In genomic region chr3:94308767-94309166, GRCh38 we compare ENCODE assay signal across 19 cellular contexts.
DNase-seq lines count a peak whose midpoint lies in the region; ATAC-seq and TF ChIP-seq lines count a peak whose summit lies in the region.
"Had no signal": no experiment of that assay in that cellular context is flagged by ENCODE, and none has a peak within 500 bp of the region (broad histone marks: within the 10 kb centered on the region; RNA-seq: fewer than 3 reads in every experiment).

No MANE protein-coding gene starts in this region.

- no peak overlapping the region for H2BK15ac ChIP-seq in H9 (ENCODE audit: low read depth, low read length)

- H3K23me2 ChIP-seq in H9 (ENCODE audit: insufficient read length, low read depth, low read length, poor library complexity, severe bottlenecking): no peaks in the 10 kb centered on the region

- no peak overlapping the region for H3K27ac Mint-ChIP-seq in H9
- H3K27ac Mint-ChIP-seq in glutamatergic neuron (ENCODE audit: unreplicated experiment): no peak overlapping the region
- no peak overlapping the region for H3K27ac Mint-ChIP-seq in type B pancreatic cell
- H3K27ac Mint-ChIP-seq: CD8-positive, alpha-beta T cell; GM23338; HFFc6 had no signal

- no peak overlapping the region for H3K9ac ChIP-seq in H9 (ENCODE audit: extremely low read depth, insufficient read length, low read length)
- H3K9ac ChIP-seq: BLaER1 treated with 17β-estradiol and CSF1 and Interleukin-3, amounts not matched to agents 10 nM and 100 nM had no signal

- H3K4ac ChIP-seq in H9 (ENCODE audit: low read depth, low read length): no peak overlapping the region

- no peak overlapping the region for H2AK5ac ChIP-seq in H9 (ENCODE audit: insufficient read length, low read length)

- no peak overlapping the region for H3K4me3 ChIP-seq in mucosa of descending colon
- H3K4me3 ChIP-seq in Peyer's patch: no peak overlapping the region
- H3K4me3 ChIP-seq: BLaER1 treated with 17β-estradiol and CSF1 and Interleukin-3, amounts not matched to agents 10 nM and 100 nM; GM23338 had no signal

- no peak for TF ChIP-seq POLR2A in Peyer's patch (IDR thresholded peaks at IDR 0.05)

- no peaks in the 10 kb centered on the region for H3K79me2 ChIP-seq in H9 (ENCODE audit: insufficient read depth, low read length)

- H4K5ac ChIP-seq in H9 (ENCODE audit: insufficient read length, low read depth, low read length): no peak overlapping the region

- H3T11ph ChIP-seq in H9 (ENCODE audit: low read length): no peak overlapping the region

- ATAC-seq in mucosa of descending colon: peak; percentile 87
- ATAC-seq: CD8-positive, alpha-beta T cell; GM23338; HCT116 had no signal

- H3K9me3 ChIP-seq in H9 (ENCODE audit: control insufficient read depth, low read depth, low read length) (no peaks in the 10 kb centered on the region), mucosa of descending colon (no peaks in the 10 kb centered on the region), Peyer's patch (no peaks in the 10 kb centered on the region)
- H3K9me3 ChIP-seq: BLaER1 treated with 17β-estradiol and CSF1 and Interleukin-3, amounts not matched to agents 10 nM and 100 nM had no signal

- H3K27me3 ChIP-seq in H9 (ENCODE audit: insufficient read depth, low read length) (no peaks in the 10 kb centered on the region), Peyer's patch (no peaks in the 10 kb centered on the region)
- H3K27me3 ChIP-seq: BLaER1 treated with 17β-estradiol and CSF1 and Interleukin-3, amounts not matched to agents 10 nM and 100 nM had no signal

- no peak for DNase-seq in H9
- DNase-seq in glutamatergic neuron: no peak
- DNase-seq in mucosa of descending colon: peak in 1 of 3 donors; percentile 15
- DNase-seq in type B pancreatic cell (ENCODE audit: extremely low spot score, unreplicated experiment): no peak
- DNase-seq in Peyer's patch: no peak
- no peak for DNase-seq in SIG-M5 treated with dmso at 0.1 percent for 504 hours (lab: John Stamatoyannopoulos, UW; ENCODE audit: unreplicated experiment)
- DNase-seq in DMS53 (lab: John Stamatoyannopoulos, UW): no peak
- no peak for DNase-seq in activated gamma-delta T cell treated with Interleukin-2 at 50 U/mL for 16 hours
- DNase-seq: ACHN; AML-193; Calu3; CD8-positive, alpha-beta T cell; DMS79; GF-D8; HFFc6 had no signal

- H3K9me3 Mint-ChIP-seq in H9 (no peaks in the 10 kb centered on the region), glutamatergic neuron (ENCODE audit: unreplicated experiment) (peaks cover 7% of the 10 kb centered on the region), type B pancreatic cell (no peaks in the 10 kb centered on the region)
- H3K9me3 Mint-ChIP-seq: CD8-positive, alpha-beta T cell; GM23338; HFFc6 had no signal

- no peak overlapping the region for H2AFZ ChIP-seq in H9 (ENCODE audit: low read length)
- H2AFZ ChIP-seq: GM23338 had no signal

- no peak overlapping the region for H2BK120ac ChIP-seq in H9 (ENCODE audit: low read depth, low read length, poor library complexity, severe bottlenecking)

- H3K4me3 Mint-ChIP-seq in H9 (no peak overlapping the region), glutamatergic neuron (ENCODE audit: unreplicated experiment) (no peak overlapping the region), type B pancreatic cell (no peak overlapping the region)
- H3K4me3 Mint-ChIP-seq: CD8-positive, alpha-beta T cell; GM23338; HFFc6 had no signal

- no peak overlapping the region for H2BK5ac ChIP-seq in H9 (ENCODE audit: insufficient read length, low read length)

- H3K14ac ChIP-seq in H9 (ENCODE audit: insufficient read depth, low read length): no peak overlapping the region

- no peak overlapping the region for H3K56ac ChIP-seq in H9 (ENCODE audit: insufficient read length, low read depth, low read length)

- no peak overlapping the region for H4K91ac ChIP-seq in H9 (ENCODE audit: insufficient read length, low read depth, low read length)

- H3K79me1 ChIP-seq in H9 (ENCODE audit: insufficient read depth, low read depth, low read length, poor library complexity, severe bottlenecking): no peaks in the 10 kb centered on the region

- H4K8ac ChIP-seq in H9 (replicated peaks; ENCODE audit: insufficient read length, low read depth, low read length): no peak overlapping the region

- H3K23ac ChIP-seq in H9 (ENCODE audit: insufficient read length, low read depth, low read length): no peak overlapping the region

- no peak overlapping the region for H3K4me2 ChIP-seq in H9 (ENCODE audit: insufficient read depth, insufficient read length, low read length)
- H3K4me2 ChIP-seq: BLaER1 treated with 17β-estradiol and CSF1 and Interleukin-3, amounts not matched to agents 10 nM and 100 nM; GM23338 had no signal

- no peaks in the 10 kb centered on the region for H4K20me1 ChIP-seq in H9 (ENCODE audit: control insufficient read depth, insufficient read depth, insufficient read length)
- H4K20me1 ChIP-seq: BLaER1 treated with 17β-estradiol and CSF1 and Interleukin-3, amounts not matched to agents 10 nM and 100 nM had no signal

- H3K27me3 Mint-ChIP-seq in H9 (ENCODE audit: low read depth): no peaks in the 10 kb centered on the region
- no peaks in the 10 kb centered on the region for H3K27me3 Mint-ChIP-seq in glutamatergic neuron (ENCODE audit: unreplicated experiment)
- H3K27me3 Mint-ChIP-seq in type B pancreatic cell: peaks cover 6% of the 10 kb centered on the region

- no peak overlapping the region for H3K18ac ChIP-seq in H9 (ENCODE audit: insufficient read length, low read depth, low read length)

- no peaks in the 10 kb centered on the region for H3K36me3 Mint-ChIP-seq in H9 (ENCODE audit: insufficient read depth in 1 of 3, low read depth in 3 of 3)
- no peaks in the 10 kb centered on the region for H3K36me3 Mint-ChIP-seq in glutamatergic neuron (ENCODE audit: unreplicated experiment)
- no peaks in the 10 kb centered on the region for H3K36me3 Mint-ChIP-seq in type B pancreatic cell
- H3K36me3 Mint-ChIP-seq: CD8-positive, alpha-beta T cell had no signal

- H3K27ac ChIP-seq in H9 (ENCODE audit: insufficient read length, low read depth, low read length) (no peak overlapping the region), Peyer's patch (no peak overlapping the region)
- H3K27ac ChIP-seq: BLaER1 treated with 17β-estradiol and CSF1 and Interleukin-3, amounts not matched to agents 10 nM and 100 nM; HL-60 had no signal

- H3K36me3 ChIP-seq in mucosa of descending colon (ENCODE audit: low read depth) (no peaks in the 10 kb centered on the region), Peyer's patch (no peaks in the 10 kb centered on the region)
- H3K36me3 ChIP-seq: BLaER1 treated with 17β-estradiol and CSF1 and Interleukin-3, amounts not matched to agents 10 nM and 100 nM had no signal

- no peak overlapping the region for H2BK12ac ChIP-seq in H9 (ENCODE audit: insufficient read length, low read depth, low read length)

- no peaks in the 10 kb centered on the region; the same call in 1 of the 2 replicates for H3K4me1 ChIP-seq in H9 (ENCODE audit: insufficient read depth, low read length)
- H3K4me1 ChIP-seq in mucosa of descending colon (ENCODE audit: low read depth): peaks cover 11% of the 10 kb centered on the region
- no peaks in the 10 kb centered on the region for H3K4me1 ChIP-seq in Peyer's patch
- H3K4me1 ChIP-seq: BLaER1 treated with 17β-estradiol and CSF1 and Interleukin-3, amounts not matched to agents 10 nM and 100 nM had no signal

- 0 out of 3 replicates have a peak, but pooled peaks have one; percentile 16 for TF ChIP-seq CTCF in H9 (conservative IDR thresholded peaks at IDR 0.05)
- TF ChIP-seq CTCF in glutamatergic neuron (IDR thresholded peaks at IDR 0.05; ENCODE audit: partially characterized antibody, unreplicated experiment): peak; percentile 23
- no peak for TF ChIP-seq CTCF in mucosa of descending colon (IDR thresholded peaks at IDR 0.05)
- peak; percentile 15 for TF ChIP-seq CTCF in type B pancreatic cell (conservative IDR thresholded peaks at IDR 0.05)
- TF ChIP-seq CTCF in Peyer's patch (IDR thresholded peaks at IDR 0.05): no peak

- H3K4me1 Mint-ChIP-seq in H9 (peaks cover 17 to 23% of the 10 kb centered on the region in 2 experiments), glutamatergic neuron (ENCODE audit: low read depth, unreplicated experiment) (peaks cover 46% of the 10 kb centered on the region), type B pancreatic cell (ENCODE audit: unreplicated experiment) (peaks cover 14% of the 10 kb centered on the region)

- WGBS in H9 (ENCODE audit: extremely low coverage, insufficient read length, low lambda C conversion rate): no CpG with 5 or more reads among the region's 1 CpG

- intact Hi-C loops in mucosa of descending colon (cut with DNase I, micrococcal nuclease): no loop called here

- H2BK20ac ChIP-seq in H9 (ENCODE audit: low read depth, low read length, poor library complexity, severe bottlenecking): no peak overlapping the region

Comparison
In these comparisons a context has a peak if more than half of its experiments do, and no peak if none do; other contexts are left out.
1. CTCF ChIP-seq: peak in H9 (single experiment), glutamatergic neuron (single experiment) and type B pancreatic cell (single experiment); none in mucosa of descending colon (single experiment) and Peyer's patch (0 of 6).